17 cellular contexts compared by ENCODE assay signal in genomic region chr22:50625568-50626313, GRCh38. TPM values are rescaled to one million over a fixed set of nuclear protein-coding genes. Genes with fewer than 3 reads are reported as not detected.
DNase-seq lines count a peak whose midpoint lies in the region; ATAC-seq and TF ChIP-seq lines count a peak whose summit lies in the region.
"Had no signal": no experiment of that assay in that cellular context is flagged by ENCODE, and none has a peak within 500 bp of the region (broad histone marks: within the 10 kb centered on the region; RNA-seq: fewer than 3 reads in every experiment).

No MANE protein-coding gene starts in this region.

- no peaks in the 10 kb centered on the region for H3K36me3 Mint-ChIP-seq in chondrocyte (ENCODE audit: low read depth)

- H4K20me1 ChIP-seq in SK-N-SH (ENCODE audit: insufficient read depth) (no peaks in the 10 kb centered on the region), osteoblast (ENCODE audit: insufficient read depth, low read length) (peaks cover 3% of the 10 kb centered on the region)

- POLR2A ChIA-PET in SK-N-SH (lab: Yijun Ruan, JAX) = no interaction called here

- no peak overlapping the region for H3K27ac ChIP-seq in SK-N-SH (ENCODE audit: low read depth in 2 of 2, low read length in 1 of 2)
- no peak overlapping the region for H3K27ac ChIP-seq in osteoblast (ENCODE audit: low read depth, low read length)
- H3K27ac ChIP-seq: epithelial cell of prostate, parathyroid adenoma had no signal

- peaks cover 7% of the 10 kb centered on the region; the same call in 1 of the 2 replicates for H3K79me2 ChIP-seq in SK-N-SH (ENCODE audit: insufficient read depth)
- peaks cover 5% of the 10 kb centered on the region for H3K79me2 ChIP-seq in osteoblast (ENCODE audit: insufficient read depth, low read length)
- H3K79me2 ChIP-seq: parathyroid adenoma had no signal

- H3K4me3 ChIP-seq in SK-N-SH (ENCODE audit: low read depth in 2 of 2, low read length in 1 of 2) (no peak overlapping the region), osteoblast (ENCODE audit: insufficient read depth, low read length) (no peak overlapping the region)
- H3K4me3 ChIP-seq: GM12878, mucosa of descending colon had no signal

- H3K4me1 ChIP-seq in SK-N-SH (ENCODE audit: control insufficient read depth in 1 of 2, insufficient read depth in 2 of 2, low read depth in 1 of 2, low read length in 1 of 2) (peaks cover 0 to 28% of the 10 kb centered on the region in 2 experiments; a peak in 2 of 4 replicates), osteoblast (ENCODE audit: insufficient read depth, low read length) (peaks cover 20% of the 10 kb centered on the region)

- H3K9me3 Mint-ChIP-seq in chondrocyte (ENCODE audit: low read depth) = no peaks in the 10 kb centered on the region
- H3K9me3 Mint-ChIP-seq: activated CD4-positive, alpha-beta T cell treated with anti-CD3 and anti-CD28 coated beads, Interleukin-2, amount 10 ng/mL, durations not matched to agents 7 days and 5 days had no signal

- H3K27ac Mint-ChIP-seq in chondrocyte (ENCODE audit: unreplicated experiment) = no peak overlapping the region

- H3K27me3 ChIP-seq in SK-N-SH (ENCODE audit: insufficient read depth) (no peaks in the 10 kb centered on the region), osteoblast (ENCODE audit: insufficient read depth, low read length) (peaks cover 12% of the 10 kb centered on the region)

- H3K27me3 Mint-ChIP-seq in chondrocyte (ENCODE audit: low read depth) = no peaks in the 10 kb centered on the region

- TF ChIP-seq CTCF in SK-N-SH (IDR thresholded peaks at IDR 0.05) (no peak), chondrocyte (IDR thresholded peaks at IDR 0.05) (peak; percentile 32), osteoblast (IDR thresholded peaks at IDR 0.05; ENCODE audit: extremely low read depth, low read depth, low read length) (no peak)

- H3K9ac ChIP-seq in SK-N-SH = no peak overlapping the region
- H3K9ac ChIP-seq: parathyroid adenoma had no signal

- H3K9me3 ChIP-seq in SK-N-SH = no peaks in the 10 kb centered on the region
- H3K9me3 ChIP-seq in osteoblast (ENCODE audit: low read depth, low read length) = no peaks in the 10 kb centered on the region
- H3K9me3 ChIP-seq: mucosa of descending colon had no signal

- DNase-seq in SK-N-SH = peak; percentile 22
- DNase-seq in HuH-7 (ENCODE audit: low spot score) = peak; percentile 25
- no peak for DNase-seq in chondrocyte (ENCODE audit: low spot score)
- peak; percentile 49 for DNase-seq in osteoblast (ENCODE audit: insufficient read length, low spot score, missing footprints)
- no peak for DNase-seq in DMS114 treated with DMSO at 0.1 percent for 48 hours (lab: John Stamatoyannopoulos, UW; ENCODE audit: unreplicated experiment)
- no peak for DNase-seq in NCI-H82 treated with DMSO at 0.1 percent for 48 hours (lab: John Stamatoyannopoulos, UW; ENCODE audit: unreplicated experiment)
- no peak for DNase-seq in NCI-H146 treated with DMSO at 0.1 percent for 48 hours (lab: John Stamatoyannopoulos, UW; ENCODE audit: unreplicated experiment)
- DNase-seq: activated CD4-positive, alpha-beta T cell treated with anti-CD3 and anti-CD28 coated beads, Interleukin-2, amount 10 ng/mL, durations not matched to agents 7 days and 5 days; activated T-cell treated with anti-CD3 and anti-CD28 coated beads, Interleukin-2, amount 50 U/mL, for 48 hours; C1 segment of cervical spinal cord; mucosa of descending colon; NCI-H2081 treated with DMSO at 0.1 percent for 48 hours; stimulated activated CD4-positive, alpha-beta T cell treated with anti-CD3 and anti-CD28 coated beads, Interleukin-15, amount 100 ng/mL, for 24 hours had no signal

- no peak for TF ChIP-seq EP300 in SK-N-SH (IDR thresholded peaks at IDR 0.05; ENCODE audit: borderline replicate concordance in 1 of 2, low read depth in 1 of 2, low read length in 1 of 2)

- H2AFZ ChIP-seq in SK-N-SH (ENCODE audit: low read depth) (no peak overlapping the region), osteoblast (ENCODE audit: low read length) (no peak overlapping the region)
- H2AFZ ChIP-seq: parathyroid adenoma had no signal

- H3K4me2 ChIP-seq in SK-N-SH (no peak overlapping the region), osteoblast (ENCODE audit: insufficient read depth, low read length) (no peak overlapping the region)

- CTCF ChIA-PET in SK-N-SH (lab: Yijun Ruan, JAX) = interaction anchor here (0.9 to 1.4 kb wide), 2 partner anchors 66 to 100 kb away, joined by 3 to 4 read pairs; partner anchors contain the start of gene SCO2

- H3K4me1 Mint-ChIP-seq in chondrocyte (ENCODE audit: low read depth) = peaks cover 29% of the 10 kb centered on the region

- H3K36me3 ChIP-seq in SK-N-SH (replicated peaks in 1 of 2; ENCODE audit: control insufficient read depth in 1 of 2, insufficient read depth in 2 of 2, low read length in 1 of 2) = peaks cover 0 to 6% of the 10 kb centered on the region in 2 experiments
- no peaks in the 10 kb centered on the region for H3K36me3 ChIP-seq in osteoblast (ENCODE audit: insufficient read depth, low read length)

- ATAC-seq in SK-N-SH treated with all-trans-retinoic acid at 6 μM for 48 hours = no peak
- ATAC-seq: GM12878, mucosa of descending colon had no signal

- no peak overlapping the region for H3K4me3 Mint-ChIP-seq in chondrocyte (ENCODE audit: unreplicated experiment)

- H3K9me2 ChIP-seq in SK-N-SH = no peaks in the 10 kb centered on the region

- no peaks in the 10 kb centered on the region for H3F3A ChIP-seq in SK-N-SH (replicated peaks; ENCODE audit: insufficient read depth)

- 93% methylated on average over 9 of the region's 27 CpGs for WGBS in SK-N-SH (ENCODE audit: low lambda C conversion rate)

- TF ChIP-seq RAD21 in SK-N-SH (IDR thresholded peaks at IDR 0.05; ENCODE audit: low read length) = no peak

TF ChIP-seq in SK-N-SH, 30 proteins besides CTCF, POLR2A, EP300 and RAD21 (continues in another document):
- TF ChIP-seq SMC3 (IDR thresholded peaks at IDR 0.05; ENCODE audit: low read depth, low read length) (no peak), EZH2phosphoT487 (IDR thresholded peaks at IDR 0.05; ENCODE audit: borderline replicate concordance, low read depth) (no peak), FOSL2 (IDR thresholded peaks at IDR 0.05; ENCODE audit: borderline replicate concordance, low read depth) (no peak), MXI1 (IDR thresholded peaks at IDR 0.05; ENCODE audit: low read depth, low read length) (no peak), RXRA (IDR thresholded peaks at IDR 0.05; ENCODE audit: borderline replicate concordance, low read depth) (no peak), TCF12 (IDR thresholded peaks at IDR 0.05) (no peak), ELF1 (IDR thresholded peaks at IDR 0.05) (no peak)
- TF ChIP-seq, protein P1, sequence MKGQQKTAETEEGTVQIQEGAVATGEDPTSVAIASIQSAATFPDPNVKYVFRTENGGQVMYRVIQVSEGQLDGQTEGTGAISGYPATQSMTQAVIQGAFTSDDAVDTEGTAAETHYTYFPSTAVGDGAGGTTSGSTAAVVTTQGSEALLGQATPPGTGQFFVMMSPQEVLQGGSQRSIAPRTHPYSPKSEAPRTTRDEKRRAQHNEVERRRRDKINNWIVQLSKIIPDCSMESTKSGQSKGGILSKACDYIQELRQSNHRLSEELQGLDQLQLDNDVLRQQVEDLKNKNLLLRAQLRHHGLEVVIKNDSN (IDR thresholded peaks at IDR 0.05; ENCODE audit: borderline replicate concordance, low read depth) = no peak

TF ChIP-seq in SK-N-SH treated with all-trans-retinoic acid at 6 μM for 48 hours, 23 proteins besides CTCF, POLR2A, EP300 and RAD21 (continues in another document):
- no peak for TF ChIP-seq PPARA (CRISPR knock-in tag; IDR thresholded peaks at IDR 0.05; ENCODE audit: borderline replicate concordance)
- TF ChIP-seq ZNF70 (CRISPR knock-in tag; IDR thresholded peaks at IDR 0.05) = no peak
- no peak for TF ChIP-seq RARB (CRISPR knock-in tag; IDR thresholded peaks at IDR 0.05)

RNA-seq across cellular contexts. Expression of gene ARSA, which starts 2.2 kb away (rescaled TPM):
- polyA plus RNA-seq in SK-N-SH (2012; rRNA removed) = 34.2 and 34.4 TPM in 2 replicates
- polyA plus RNA-seq in SK-N-SH (2012; cell fraction: cytosol; rRNA removed) = 8.7 and 14.7 TPM in 2 replicates
- 200 and 287 TPM in 2 replicates for polyA plus RNA-seq in SK-N-SH (2012; cell fraction: nucleus; rRNA removed)
- total RNA-seq in chondrocyte = 37.6 to 39.8 TPM (median 39.3 TPM) in 3 replicates
- 35.1 and 38.4 TPM in 2 replicates for total RNA-seq in osteoblast

RNA-seq across cellular contexts. Expression of gene MAPK8IP2, which starts 25.1 kb away (rescaled TPM):
- 2.3 and 2.7 TPM in 2 replicates for polyA plus RNA-seq in SK-N-SH (2012; rRNA removed)
- polyA plus RNA-seq in SK-N-SH (2012; cell fraction: cytosol; rRNA removed) = 1.1 and 2.0 TPM in 2 replicates
- polyA plus RNA-seq in SK-N-SH (2012; cell fraction: nucleus; rRNA removed) = 4.6 and 5.0 TPM in 2 replicates
- 3.0 to 4.3 TPM (median 4.1 TPM) in 3 replicates for total RNA-seq in chondrocyte
- 0.29 and 0.36 TPM in 2 replicates for total RNA-seq in osteoblast

RNA-seq across cellular contexts. Expression of gene CHKB, which starts 43.1 kb away (rescaled TPM):
- polyA plus RNA-seq in SK-N-SH (2012; rRNA removed) = 39.6 and 57.4 TPM in 2 replicates
- polyA plus RNA-seq in SK-N-SH (2012; cell fraction: cytosol; rRNA removed) = 10.7 and 14.1 TPM in 2 replicates
- polyA plus RNA-seq in SK-N-SH (2012; cell fraction: nucleus; rRNA removed) = 329 and 374 TPM in 2 replicates
- 47.4 to 64.5 TPM (median 47.9 TPM) in 3 replicates for total RNA-seq in chondrocyte
- 27.4 and 28.6 TPM in 2 replicates for total RNA-seq in osteoblast

RNA-seq across cellular contexts. Expression of gene SHANK3, which starts 46.9 kb away (rescaled TPM):
- 0.88 and 1.5 TPM in 2 replicates for polyA plus RNA-seq in SK-N-SH (2012; rRNA removed)
- polyA plus RNA-seq in SK-N-SH (2012; cell fraction: cytosol; rRNA removed) = 0.62 and 1.1 TPM in 2 replicates
- 4.6 and 4.7 TPM in 2 replicates for polyA plus RNA-seq in SK-N-SH (2012; cell fraction: nucleus; rRNA removed)
- total RNA-seq in chondrocyte (3.9 to 7.5 TPM (median 7.0 TPM) in 3 replicates), osteoblast (0.36 and 0.59 TPM in 2 replicates)

RNA-seq across cellular contexts. Expression of gene CPT1B, which starts 47.5 kb away (rescaled TPM):
- polyA plus RNA-seq in SK-N-SH (2012; rRNA removed) = 33.2 and 40.4 TPM in 2 replicates
- polyA plus RNA-seq in SK-N-SH (2012; cell fraction: cytosol; rRNA removed) = 5.1 and 6.8 TPM in 2 replicates
- 298 and 342 TPM in 2 replicates for polyA plus RNA-seq in SK-N-SH (2012; cell fraction: nucleus; rRNA removed)
- 33.9 to 42.6 TPM (median 34.7 TPM) in 3 replicates for total RNA-seq in chondrocyte
- total RNA-seq in osteoblast = 1.8 and 2.1 TPM in 2 replicates

Comparison
In these comparisons a context has a peak if more than half of its experiments do, and no peak if none do; other contexts are left out.
1. DNase-seq: peak in SK-N-SH (single experiment), HuH-7 (single experiment) and osteoblast (single experiment); none in chondrocyte (single experiment), DMS114 treated with DMSO at 0.1 percent for 48 hours (single experiment), NCI-H82 treated with DMSO at 0.1 percent for 48 hours (single experiment) and NCI-H146 treated with DMSO at 0.1 percent for 48 hours (single experiment).